Comparison of ENCODE assay signal across 29 cellular contexts in the genomic region with DNA sequence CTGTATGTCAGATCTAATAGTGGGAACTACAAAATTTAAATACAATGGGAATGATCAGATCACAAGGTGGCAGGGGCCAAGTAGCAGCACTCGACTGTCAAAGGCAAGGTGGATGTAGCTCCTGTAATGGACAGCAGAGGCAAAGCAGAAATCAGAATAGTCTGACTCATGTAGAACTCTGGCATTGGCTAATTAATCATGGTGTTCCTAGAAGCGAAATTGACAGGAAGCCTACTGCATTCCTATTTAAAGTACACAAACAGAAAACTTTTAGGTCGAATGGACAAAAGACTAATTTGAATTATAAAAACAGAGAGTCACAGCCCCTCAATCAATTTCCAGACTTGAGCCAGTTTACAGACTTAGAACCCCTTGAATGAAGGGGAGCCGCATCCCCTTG. TPM values are rescaled to one million over a fixed set of nuclear protein-coding genes. Genes with fewer than 3 reads are reported as not detected.
"Had no signal": no experiment of that assay in that cellular context is flagged by ENCODE, and none has a peak within 500 bp of the region (broad histone marks: within the 10 kb centered on the region; RNA-seq: fewer than 3 reads in every experiment).

No MANE protein-coding gene starts in this region.

- H3K9me3 ChIP-seq: left ventricle myocardium inferior, pancreas, prostate gland, right lobe of liver, transverse colon, upper lobe of left lung, vagina had no signal

- H3K4me3 Mint-ChIP-seq: immature natural killer cell; mesothelial cell of epicardium; naive B cell; nephron; neural crest cell; stimulated activated memory B cell treated with anti-CD40 and anti-IgM and Interleukin-4, amounts not matched to agents 10 μg/mL and 1 μg/mL and 100 μg/mL, for 72 hours; stimulated activated naive CD8-positive, alpha-beta T cell treated with anti-CD3 and anti-CD28 coated beads, Interleukin-15, amount 100 ng/mL, for 72 hours had no signal

- ATAC-seq: pancreas; right lobe of liver; stimulated activated memory B cell treated with anti-CD40 and anti-IgM and Interleukin-4, amounts not matched to agents 10 μg/mL and 1 μg/mL and 100 μg/mL, for 72 hours; stimulated activated naive CD8-positive, alpha-beta T cell treated with anti-CD3 and anti-CD28 coated beads, Interleukin-15, amount 100 ng/mL, for 72 hours had no signal

- H3K27ac Mint-ChIP-seq: mesothelial cell of epicardium; nephron; stimulated activated memory B cell treated with anti-CD40 and anti-IgM and Interleukin-4, amounts not matched to agents 10 μg/mL and 1 μg/mL and 100 μg/mL, for 72 hours had no signal

- H3K27me3 ChIP-seq: pancreas, right lobe of liver, transverse colon, upper lobe of left lung, vagina had no signal

- H3K4me2 ChIP-seq: smooth muscle cell had no signal

- H3K4me3 ChIP-seq: left ventricle myocardium inferior, lung, pancreas, prostate gland, right lobe of liver, smooth muscle cell, transverse colon, upper lobe of left lung, vagina had no signal

- DNase-seq: hypothalamus; immature natural killer cell; kidney; left ventricle myocardium inferior; mesendoderm; naive B cell; nucleus accumbens; pancreas; posterior cingulate gyrus; right lobe of liver; stimulated activated CD4-positive, alpha-beta T cell treated with anti-CD3 and anti-CD28 coated beads, Interleukin-1b, Interleukin-23, amount 100 ng/mL, for 48 hours; stimulated activated CD4-positive, alpha-beta T cell treated with anti-CD3 and anti-CD28 coated beads, Interleukin-2, amount 100 ng/mL, for 48 hours; stimulated activated CD4-positive, alpha-beta T cell treated with anti-CD3 and anti-CD28 coated beads, Interleukin-4, amount 100 ng/mL, for 4 hours; stimulated activated CD8-positive, alpha-beta memory T cell treated with anti-CD3 and anti-CD28 coated beads, Interleukin-4, amount 100 ng/mL, for 48 hours; stimulated activated naive CD4-positive, alpha-beta T cell treated with Interleukin-2 at 50 U/mL for 16 hours; stimulated activated naive CD8-positive, alpha-beta T cell treated with anti-CD3 and anti-CD28 coated beads, Interleukin-15, amount 100 ng/mL, for 72 hours; substantia nigra; transverse colon; upper lobe of left lung had no signal

- H3K27ac ChIP-seq: left ventricle myocardium inferior, pancreas, prostate gland, right lobe of liver, transverse colon, upper lobe of left lung, vagina had no signal

- H3K36me3 Mint-ChIP-seq: mesothelial cell of epicardium; naive B cell; stimulated activated memory B cell treated with anti-CD40 and anti-IgM and Interleukin-4, amounts not matched to agents 10 μg/mL and 1 μg/mL and 100 μg/mL, for 72 hours had no signal

- H3K9me3 Mint-ChIP-seq: stimulated activated memory B cell treated with anti-CD40 and anti-IgM and Interleukin-4, amounts not matched to agents 10 μg/mL and 1 μg/mL and 100 μg/mL, for 72 hours had no signal

- H3K4me1 Mint-ChIP-seq: mesothelial cell of epicardium, nephron, neural crest cell had no signal

- H3K36me3 ChIP-seq: left ventricle myocardium inferior, pancreas, prostate gland, right lobe of liver, transverse colon, upper lobe of left lung, vagina had no signal

- FAIRE-seq: islet of Langerhans, kidney, pancreas had no signal

- H3K4me1 ChIP-seq: left ventricle myocardium inferior, pancreas, prostate gland, right lobe of liver, transverse colon, upper lobe of left lung, vagina had no signal

RNA-seq across cellular contexts. Expression of a gene that starts 17.4 kb away (rescaled TPM):
- total RNA-seq: osteoblast, smooth muscle cell had no signal
- polyA plus RNA-seq: smooth muscle cell had no signal
